Comparison of ENCODE assay signal across 23 cellular contexts in the genomic region with DNA sequence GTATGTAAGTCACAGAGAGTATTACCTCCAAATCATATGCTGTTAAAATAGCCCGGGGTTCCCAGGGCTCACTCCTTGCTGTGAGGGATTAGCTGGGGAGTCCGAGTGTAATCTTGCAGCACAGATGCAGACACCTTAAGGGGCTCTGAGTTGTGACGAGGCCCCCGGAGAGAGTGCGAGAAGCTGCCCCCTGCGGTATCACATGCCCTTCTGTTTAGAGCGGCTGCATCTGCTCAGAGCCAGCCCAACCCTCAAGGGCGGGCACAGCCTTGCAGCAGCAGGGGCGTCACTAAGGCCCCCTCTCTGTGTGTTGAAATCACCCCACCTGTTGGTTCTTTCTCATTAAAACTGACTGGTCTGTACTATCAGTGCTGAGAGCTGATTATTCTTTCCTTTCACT. TPM values are rescaled to one million over a fixed set of nuclear protein-coding genes. Genes with fewer than 3 reads are reported as not detected.
"Had no signal": no experiment of that assay in that cellular context is flagged by ENCODE, and none has a peak within 500 bp of the region (broad histone marks: within the 10 kb centered on the region; RNA-seq: fewer than 3 reads in every experiment).

No MANE protein-coding gene starts in this region.

RNA-seq across cellular contexts. Expression of a gene that starts 52.3 kb away (rescaled TPM):
- total RNA-seq: colonic mucosa; endothelial cell of umbilical vein; epithelial cell of proximal tubule; esophagus muscularis mucosa; fibroblast of lung; foreskin keratinocyte; gastroesophageal sphincter; kidney epithelial cell; left cardiac atrium; lower leg skin; lung microvascular endothelial cell; mesothelial cell of epicardium; natural killer cell treated with Interleukin-12 subunit alpha and Interleukin-12 subunit beta and Interleukin-15 and Interleukin-18, amount 100 ng/mL, for 72 hours; occipital lobe; ovary; renal cortical epithelial cell; right cardiac atrium; suprapubic skin; transverse colon; upper lobe of right lung; uterus had no signal
- polyA plus RNA-seq: endothelial cell of umbilical vein, fibroblast of lung, foreskin keratinocyte, psoas muscle, right cardiac atrium, small intestine had no signal
